10 cellular contexts compared by ENCODE assay signal in genomic region chr3:133928136-133928893, GRCh38. TPM values are rescaled to one million over a fixed set of nuclear protein-coding genes. Genes with fewer than 3 reads are reported as not detected.
DNase-seq lines count a peak whose midpoint lies in the region; ATAC-seq, FAIRE-seq and TF ChIP-seq lines count a peak whose summit lies in the region.
"Had no signal": no experiment of that assay in that cellular context is flagged by ENCODE, and none has a peak within 500 bp of the region (broad histone marks: within the 10 kb centered on the region; RNA-seq: fewer than 3 reads in every experiment).

No MANE protein-coding gene starts in this region.

- intact Hi-C loops in CD8-positive, alpha-beta T cell (cut with DNase I, micrococcal nuclease) = loop anchor here (5.0 kb wide), 4 partner anchors 441 to 1511 kb away; partner anchors contain the start of gene DNAJC13 (in 1 of the 2)
- intact Hi-C loops in natural killer cell (cut with micrococcal nuclease) = loop anchor here (5.0 kb wide), 2 partner anchors 111 to 1201 kb away; no protein-coding TSS in a partner anchor

- peak overlapping the region; percentile 67 for H3K4me3 ChIP-seq in CD8-positive, alpha-beta T cell (ENCODE audit: low read depth, low read length)
- no peak overlapping the region for H3K4me3 ChIP-seq in bronchial epithelial cell (ENCODE audit: low read depth, low read length)

- no peak for TF ChIP-seq CTCF in CD8-positive, alpha-beta T cell (IDR thresholded peaks at IDR 0.05)
- TF ChIP-seq CTCF in bronchial epithelial cell (IDR thresholded peaks at IDR 0.05; ENCODE audit: insufficient read depth, low read length, severe bottlenecking) (no peak), natural killer cell (IDR thresholded peaks at IDR 0.05) (no peak)

- peaks cover 14% of the 10 kb centered on the region for H3K4me1 Mint-ChIP-seq in CD8-positive, alpha-beta T cell (ENCODE audit: low read depth)
- peaks cover 5 to 17% of the 10 kb centered on the region in 2 donors for H3K4me1 Mint-ChIP-seq in natural killer cell

- peaks cover 13% of the 10 kb centered on the region for H3K4me1 ChIP-seq in CD8-positive, alpha-beta T cell (ENCODE audit: insufficient read depth, low read length)

- H3K36me3 ChIP-seq in CD8-positive, alpha-beta T cell (ENCODE audit: insufficient read depth, low read length) = no peaks in the 10 kb centered on the region
- H3K36me3 ChIP-seq in bronchial epithelial cell (ENCODE audit: control insufficient read depth, insufficient read depth, low read length) = no peaks in the 10 kb centered on the region

- FAIRE-seq in bronchial epithelial cell (lab: Jason Lieb, UNC) (peak; percentile 7), RCC 7860 (lab: Jason Lieb, UNC) (no peak)

- CTCF ChIA-PET in CD8-positive, alpha-beta T cell (lab: Charles Lee) = interaction anchor here (0.7 to 3.5 kb wide), 13 partner anchors 8 to 1205 kb away, joined by 3 to 15 read pairs (median 3); no protein-coding TSS in a partner anchor

- DNase-seq in CD8-positive, alpha-beta T cell = no peak
- DNase-seq in bronchial epithelial cell (ENCODE audit: low read depth) (no peak), natural killer cell (no peak), kidney glomerular epithelial cell (lab: John Stamatoyannopoulos, UW) (no peak), RCC 7860 (ENCODE audit: low spot score) (no peak), GM19240 (ENCODE audit: insufficient read length, low spot score) (no peak)
- DNase-seq: NCI-H226 had no signal

- H3K4me3 Mint-ChIP-seq in CD8-positive, alpha-beta T cell = peak overlapping the region; percentile 71
- H3K4me3 Mint-ChIP-seq in natural killer cell = peak overlapping the region; percentile 31

- H3K36me3 Mint-ChIP-seq in CD8-positive, alpha-beta T cell = no peaks in the 10 kb centered on the region
- no peaks in the 10 kb centered on the region for H3K36me3 Mint-ChIP-seq in natural killer cell

- H3K27ac ChIP-seq in CD8-positive, alpha-beta T cell (ENCODE audit: low read depth, low read length) = no peak overlapping the region
- H3K27ac ChIP-seq: HL-60 had no signal

- no peaks in the 10 kb centered on the region for H3K9me3 Mint-ChIP-seq in CD8-positive, alpha-beta T cell
- H3K9me3 Mint-ChIP-seq in natural killer cell = no peaks in the 10 kb centered on the region

- ATAC-seq in CD8-positive, alpha-beta T cell = no peak
- peak; percentile 12 for ATAC-seq in HG03520 (IDR thresholded peaks at IDR 0.05; ENCODE audit: unreplicated experiment)
- ATAC-seq in natural killer cell = no peak
- ATAC-seq in GM19324 (IDR thresholded peaks at IDR 0.05; ENCODE audit: low FRiP score, unreplicated experiment) = no peak

- POLR2A ChIA-PET in CD8-positive, alpha-beta T cell (lab: Charles Lee) = no interaction called here

- H3K9me3 ChIP-seq in CD8-positive, alpha-beta T cell (ENCODE audit: low read length) = no peaks in the 10 kb centered on the region

- no peak overlapping the region for H3K27ac Mint-ChIP-seq in CD8-positive, alpha-beta T cell
- H3K27ac Mint-ChIP-seq in natural killer cell = peak overlapping the region in 1 of 2 donors; percentile 29

- no peaks in the 10 kb centered on the region for H3K27me3 ChIP-seq in CD8-positive, alpha-beta T cell (ENCODE audit: insufficient read depth, low read length)
- peaks cover 29% of the 10 kb centered on the region for H3K27me3 ChIP-seq in bronchial epithelial cell (ENCODE audit: control insufficient read depth, insufficient read depth, low read length)

- H3K27me3 Mint-ChIP-seq in CD8-positive, alpha-beta T cell (ENCODE audit: low read depth) = peaks cover 6% of the 10 kb centered on the region
- H3K27me3 Mint-ChIP-seq in natural killer cell (ENCODE audit: low read depth in 2 of 2) = peaks cover 17 to 18% of the 10 kb centered on the region in 2 donors

RNA-seq across cellular contexts. Expression of gene RAB6B, which starts 32.6 kb away (rescaled TPM):
- 1 to 10 TPM; 1.1 to 1.3 TPM for total RNA-seq in CD8-positive, alpha-beta T cell
- total RNA-seq in bronchial epithelial cell (under 0.01 and 0.13 TPM in 2 replicates), natural killer cell (1 to 10 TPM; 1.4 to 2.7 (median 1.6) TPM)
